Comparison of ENCODE assay signal across 12 cellular contexts in the genomic region with DNA sequence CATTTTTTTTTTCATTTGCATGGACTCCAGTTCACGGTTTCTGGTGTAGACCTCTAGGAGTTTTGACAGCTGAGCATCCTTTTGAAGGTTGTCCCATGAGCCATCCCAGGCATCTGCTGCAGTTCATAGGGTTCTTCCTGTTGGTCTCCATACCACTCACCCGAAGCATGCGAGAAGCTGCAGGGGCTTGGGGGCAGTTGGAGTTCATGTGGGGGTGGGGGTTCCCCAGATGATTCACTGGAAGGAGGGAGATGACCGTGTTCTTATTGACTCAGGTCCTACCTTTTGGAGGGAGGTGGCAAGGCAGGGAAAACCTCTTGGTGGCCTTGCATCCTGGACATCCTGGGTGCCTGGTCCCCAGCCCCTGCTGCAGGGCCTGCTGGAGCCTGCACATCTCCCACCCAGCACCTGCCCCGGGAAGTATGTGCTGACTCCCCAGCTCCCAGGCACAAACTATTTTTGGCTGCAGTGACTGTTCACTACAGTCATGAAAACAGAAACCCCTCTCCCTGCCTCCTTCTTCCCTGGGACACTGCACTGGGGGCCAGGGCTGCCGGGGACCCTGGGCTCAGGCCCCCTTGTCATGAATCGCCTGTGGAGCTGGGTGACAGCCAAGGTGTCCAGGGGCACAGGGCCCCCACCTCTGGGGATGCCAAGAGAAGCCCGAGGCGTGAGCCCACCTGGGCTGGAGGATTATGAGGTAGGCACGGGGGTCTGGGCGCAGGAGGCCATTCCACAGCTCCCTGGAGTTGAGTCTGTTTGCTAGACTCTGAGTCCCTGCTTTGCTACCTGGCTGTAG.
DNase-seq lines count a peak whose midpoint lies in the region; FAIRE-seq and TF ChIP-seq lines count a peak whose summit lies in the region.
"Had no signal": no experiment of that assay in that cellular context is flagged by ENCODE, and none has a peak within 500 bp of the region (broad histone marks: within the 10 kb centered on the region; RNA-seq: fewer than 3 reads in every experiment).

No MANE protein-coding gene starts in this region.

- H3F3A ChIP-seq in GM23248 (ENCODE audit: insufficient read depth): no peaks in the 10 kb centered on the region

- no peak overlapping the region for H3K4me3 Mint-ChIP-seq in activated CD4-positive, alpha-beta memory T cell treated with anti-CD3 and anti-CD28 coated beads, Interleukin-2, amount 10 ng/mL, durations not matched to agents 7 days and 5 days
- H3K4me3 Mint-ChIP-seq in glutamatergic neuron (ENCODE audit: unreplicated experiment): no peak overlapping the region

- FAIRE-seq in RCC 7860 (lab: Jason Lieb, UNC): no peak

- H3K36me3 ChIP-seq in GM23248 (ENCODE audit: low read depth): no peaks in the 10 kb centered on the region

- no peak overlapping the region for H3K4me3 ChIP-seq in GM23248
- H3K4me3 ChIP-seq: esophagus squamous epithelium had no signal

- no peaks in the 10 kb centered on the region for H3K9me2 ChIP-seq in GM23248 (ENCODE audit: insufficient read depth)

- 65 to 67% methylated on average over 10 to 11 of the region's 11 CpGs for WGBS in GM23248 (ENCODE audit: low coverage in 1 of 2, low lambda C conversion rate in 2 of 2, missing lambda C conversion rate in 2 of 2), 2 experiments

- no peak overlapping the region for H3K9ac ChIP-seq in GM23248

- no peak overlapping the region for H3K27ac ChIP-seq in GM23248

- 0 out of 2 replicates have a peak overlapping the region, but pooled peaks have one; percentile 7 for H2AFZ ChIP-seq in GM23248

- peak overlapping the region; percentile 56 for H3K27ac Mint-ChIP-seq in activated CD4-positive, alpha-beta memory T cell treated with anti-CD3 and anti-CD28 coated beads, Interleukin-2, amount 10 ng/mL, durations not matched to agents 7 days and 5 days
- peak overlapping the region; percentile 4 for H3K27ac Mint-ChIP-seq in glutamatergic neuron (ENCODE audit: unreplicated experiment)

- H3K27me3 ChIP-seq in GM23248 (replicated peaks; ENCODE audit: insufficient read depth): no peaks in the 10 kb centered on the region
- H3K27me3 ChIP-seq: esophagus squamous epithelium had no signal

- peaks cover 3% of the 10 kb centered on the region; the same call in 1 of the 2 replicates for H3K4me1 ChIP-seq in GM23248 (ENCODE audit: insufficient read depth)

- DNase-seq in GM23248: no peak
- no peak for DNase-seq in activated CD4-positive, alpha-beta memory T cell treated with anti-CD3 and anti-CD28 coated beads, Interleukin-2, amount 10 ng/mL, durations not matched to agents 7 days and 5 days
- DNase-seq in glutamatergic neuron: no peak
- peak; percentile 55 for DNase-seq in stimulated activated CD4-positive, alpha-beta T cell treated with anti-CD3 and anti-CD28 coated beads, Interleukin-4, amount 100 ng/mL, for 24 hours
- DNase-seq in NCI-H2107 (lab: John Stamatoyannopoulos, UW): no peak
- no peak for DNase-seq in RCC 7860 (ENCODE audit: low spot score)
- no peak for DNase-seq in NCI-H82 treated with DMSO at 0.1 percent for 48 hours (lab: John Stamatoyannopoulos, UW; ENCODE audit: unreplicated experiment)
- no peak for DNase-seq in iPS-NIHi11 (ENCODE audit: low spot score)
- DNase-seq: anterior cingulate cortex, esophagus squamous epithelium, NCI-H1694 treated with DMSO at 0.1 percent for 48 hours, PC-3 had no signal

- H3K79me2 ChIP-seq in GM23248 (ENCODE audit: insufficient read depth): no peaks in the 10 kb centered on the region

- in situ Hi-C loops in GM23248 (cut with MboI): no loop called here

- peaks cover 57% of the 10 kb centered on the region for H3K4me1 Mint-ChIP-seq in activated CD4-positive, alpha-beta memory T cell treated with anti-CD3 and anti-CD28 coated beads, Interleukin-2, amount 10 ng/mL, durations not matched to agents 7 days and 5 days
- peaks cover 25% of the 10 kb centered on the region for H3K4me1 Mint-ChIP-seq in glutamatergic neuron (ENCODE audit: low read depth, unreplicated experiment)

- CTCF ChIA-PET in activated CD4-positive, alpha-beta memory T cell treated with anti-CD3 and anti-CD28 coated beads, Interleukin-2, amount 10 ng/mL, durations not matched to agents 7 days and 5 days (lab: Charles Lee): interaction anchor here (1.1 to 1.4 kb wide), 2 partner anchors 26 to 34 kb away, joined by 3 to 4 read pairs; no protein-coding TSS in a partner anchor

- peaks cover 25% of the 10 kb centered on the region for H3K36me3 Mint-ChIP-seq in activated CD4-positive, alpha-beta memory T cell treated with anti-CD3 and anti-CD28 coated beads, Interleukin-2, amount 10 ng/mL, durations not matched to agents 7 days and 5 days (ENCODE audit: low read depth)
- no peaks in the 10 kb centered on the region for H3K36me3 Mint-ChIP-seq in glutamatergic neuron (ENCODE audit: unreplicated experiment)

- H3K4me2 ChIP-seq in GM23248 (ENCODE audit: unreplicated experiment): no peak overlapping the region

- no peaks in the 10 kb centered on the region for H4K20me1 ChIP-seq in GM23248 (ENCODE audit: insufficient read depth)

- H3K9me3 Mint-ChIP-seq in activated CD4-positive, alpha-beta memory T cell treated with anti-CD3 and anti-CD28 coated beads, Interleukin-2, amount 10 ng/mL, durations not matched to agents 7 days and 5 days: no peaks in the 10 kb centered on the region
- H3K9me3 Mint-ChIP-seq in glutamatergic neuron (ENCODE audit: unreplicated experiment): peaks cover 15% of the 10 kb centered on the region

- no peak for TF ChIP-seq CTCF in glutamatergic neuron (IDR thresholded peaks at IDR 0.05; ENCODE audit: partially characterized antibody, unreplicated experiment)

- no peaks in the 10 kb centered on the region for H3K27me3 Mint-ChIP-seq in activated CD4-positive, alpha-beta memory T cell treated with anti-CD3 and anti-CD28 coated beads, Interleukin-2, amount 10 ng/mL, durations not matched to agents 7 days and 5 days
- peaks cover 10% of the 10 kb centered on the region for H3K27me3 Mint-ChIP-seq in glutamatergic neuron (ENCODE audit: unreplicated experiment)

- POLR2A ChIA-PET in activated CD4-positive, alpha-beta memory T cell treated with anti-CD3 and anti-CD28 coated beads, Interleukin-2, amount 10 ng/mL, durations not matched to agents 7 days and 5 days (lab: Charles Lee): no interaction called here

- no peaks in the 10 kb centered on the region for H3K9me3 ChIP-seq in GM23248 (ENCODE audit: low read depth)
- H3K9me3 ChIP-seq: esophagus squamous epithelium had no signal
